2 cellular contexts compared by ENCODE assay signal in the genomic region with DNA sequence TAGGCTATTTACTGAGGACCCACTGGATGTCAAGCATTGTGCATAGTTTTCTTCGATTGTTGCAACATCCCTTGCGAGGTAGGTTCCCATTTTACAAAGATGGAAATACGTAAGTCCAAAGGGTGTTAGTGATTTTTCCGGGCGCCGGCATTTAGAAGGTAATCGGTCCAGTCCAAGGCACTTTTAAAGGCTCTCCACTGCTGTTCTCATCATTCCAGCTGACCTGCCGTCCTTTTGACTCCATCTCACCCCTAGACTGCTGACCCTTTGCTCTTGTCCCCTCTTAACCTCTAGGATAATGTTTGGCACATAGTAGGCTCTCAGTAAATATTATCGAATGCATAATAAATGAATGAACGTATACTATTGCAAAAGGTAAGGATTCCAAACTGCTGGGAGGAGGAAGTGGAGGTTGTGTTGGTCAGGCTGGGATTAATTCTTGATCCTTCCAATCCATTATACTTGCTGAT.
TF ChIP-seq lines count a peak whose summit lies in the region.

No MANE protein-coding gene starts in this region.

TF ChIP-seq in SK-N-SH, 30 proteins besides CTCF, POLR2A, EP300 and RAD21 (continued from another document):
- TF ChIP-seq TAF1 (IDR thresholded peaks at IDR 0.05; ENCODE audit: borderline replicate concordance, low read depth, low read length) (no peak), ELF1 (IDR thresholded peaks at IDR 0.05) (no peak), RFX5 (IDR thresholded peaks at IDR 0.05; ENCODE audit: low read length) (no peak), GABPA (IDR thresholded peaks at IDR 0.05; ENCODE audit: low read depth) (no peak), CHD2 (IDR thresholded peaks at IDR 0.05; ENCODE audit: low read length, partially characterized antibody) (no peak), MXI1 (IDR thresholded peaks at IDR 0.05; ENCODE audit: low read depth, low read length) (no peak)
- TF ChIP-seq, protein P1, sequence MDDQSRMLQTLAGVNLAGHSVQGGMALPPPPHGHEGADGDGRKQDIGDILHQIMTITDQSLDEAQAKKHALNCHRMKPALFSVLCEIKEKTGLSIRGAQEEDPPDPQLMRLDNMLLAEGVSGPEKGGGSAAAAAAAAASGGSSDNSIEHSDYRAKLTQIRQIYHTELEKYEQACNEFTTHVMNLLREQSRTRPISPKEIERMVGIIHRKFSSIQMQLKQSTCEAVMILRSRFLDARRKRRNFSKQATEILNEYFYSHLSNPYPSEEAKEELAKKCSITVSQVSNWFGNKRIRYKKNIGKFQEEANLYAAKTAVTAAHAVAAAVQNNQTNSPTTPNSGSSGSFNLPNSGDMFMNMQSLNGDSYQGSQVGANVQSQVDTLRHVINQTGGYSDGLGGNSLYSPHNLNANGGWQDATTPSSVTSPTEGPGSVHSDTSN (IDR thresholded peaks at IDR 0.05) = no peak

TF ChIP-seq in SK-N-SH treated with all-trans-retinoic acid at 6 μM for 48 hours, 23 proteins besides CTCF, POLR2A, EP300 and RAD21 (continued from another document):
- TF ChIP-seq, protein P2, sequence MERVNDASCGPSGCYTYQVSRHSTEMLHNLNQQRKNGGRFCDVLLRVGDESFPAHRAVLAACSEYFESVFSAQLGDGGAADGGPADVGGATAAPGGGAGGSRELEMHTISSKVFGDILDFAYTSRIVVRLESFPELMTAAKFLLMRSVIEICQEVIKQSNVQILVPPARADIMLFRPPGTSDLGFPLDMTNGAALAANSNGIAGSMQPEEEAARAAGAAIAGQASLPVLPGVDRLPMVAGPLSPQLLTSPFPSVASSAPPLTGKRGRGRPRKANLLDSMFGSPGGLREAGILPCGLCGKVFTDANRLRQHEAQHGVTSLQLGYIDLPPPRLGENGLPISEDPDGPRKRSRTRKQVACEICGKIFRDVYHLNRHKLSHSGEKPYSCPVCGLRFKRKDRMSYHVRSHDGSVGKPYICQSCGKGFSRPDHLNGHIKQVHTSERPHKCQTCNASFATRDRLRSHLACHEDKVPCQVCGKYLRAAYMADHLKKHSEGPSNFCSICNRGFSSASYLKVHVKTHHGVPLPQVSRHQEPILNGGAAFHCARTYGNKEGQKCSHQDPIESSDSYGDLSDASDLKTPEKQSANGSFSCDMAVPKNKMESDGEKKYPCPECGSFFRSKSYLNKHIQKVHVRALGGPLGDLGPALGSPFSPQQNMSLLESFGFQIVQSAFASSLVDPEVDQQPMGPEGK (CRISPR knock-in tag; IDR thresholded peaks at IDR 0.05; ENCODE audit: borderline replicate concordance) = no peak
- no peak for TF ChIP-seq ZFP30 (CRISPR knock-in tag; IDR thresholded peaks at IDR 0.05)
- no peak for TF ChIP-seq ZNF8 (CRISPR knock-in tag; IDR thresholded peaks at IDR 0.05)
- no peak for TF ChIP-seq ESRRG (CRISPR knock-in tag; IDR thresholded peaks at IDR 0.05)
- TF ChIP-seq, protein P3, sequence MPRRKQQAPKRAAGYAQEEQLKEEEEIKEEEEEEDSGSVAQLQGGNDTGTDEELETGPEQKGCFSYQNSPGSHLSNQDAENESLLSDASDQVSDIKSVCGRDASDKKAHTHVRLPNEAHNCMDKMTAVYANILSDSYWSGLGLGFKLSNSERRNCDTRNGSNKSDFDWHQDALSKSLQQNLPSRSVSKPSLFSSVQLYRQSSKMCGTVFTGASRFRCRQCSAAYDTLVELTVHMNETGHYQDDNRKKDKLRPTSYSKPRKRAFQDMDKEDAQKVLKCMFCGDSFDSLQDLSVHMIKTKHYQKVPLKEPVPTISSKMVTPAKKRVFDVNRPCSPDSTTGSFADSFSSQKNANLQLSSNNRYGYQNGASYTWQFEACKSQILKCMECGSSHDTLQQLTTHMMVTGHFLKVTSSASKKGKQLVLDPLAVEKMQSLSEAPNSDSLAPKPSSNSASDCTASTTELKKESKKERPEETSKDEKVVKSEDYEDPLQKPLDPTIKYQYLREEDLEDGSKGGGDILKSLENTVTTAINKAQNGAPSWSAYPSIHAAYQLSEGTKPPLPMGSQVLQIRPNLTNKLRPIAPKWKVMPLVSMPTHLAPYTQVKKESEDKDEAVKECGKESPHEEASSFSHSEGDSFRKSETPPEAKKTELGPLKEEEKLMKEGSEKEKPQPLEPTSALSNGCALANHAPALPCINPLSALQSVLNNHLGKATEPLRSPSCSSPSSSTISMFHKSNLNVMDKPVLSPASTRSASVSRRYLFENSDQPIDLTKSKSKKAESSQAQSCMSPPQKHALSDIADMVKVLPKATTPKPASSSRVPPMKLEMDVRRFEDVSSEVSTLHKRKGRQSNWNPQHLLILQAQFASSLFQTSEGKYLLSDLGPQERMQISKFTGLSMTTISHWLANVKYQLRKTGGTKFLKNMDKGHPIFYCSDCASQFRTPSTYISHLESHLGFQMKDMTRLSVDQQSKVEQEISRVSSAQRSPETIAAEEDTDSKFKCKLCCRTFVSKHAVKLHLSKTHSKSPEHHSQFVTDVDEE (CRISPR knock-in tag; IDR thresholded peaks at IDR 0.05) = no peak
- TF ChIP-seq BACH2 (CRISPR knock-in tag; IDR thresholded peaks at IDR 0.05; ENCODE audit: borderline replicate concordance) = no peak
- no peak for TF ChIP-seq TCF4 (CRISPR knock-in tag; IDR thresholded peaks at IDR 0.05; ENCODE audit: borderline replicate concordance)
- no peak for TF ChIP-seq ARNTL (CRISPR knock-in tag; IDR thresholded peaks at IDR 0.05; ENCODE audit: borderline replicate concordance, low read depth)
- no peak for TF ChIP-seq ZNF565 (CRISPR knock-in tag; conservative IDR thresholded peaks at IDR 0.05; ENCODE audit: low read depth)
- TF ChIP-seq OSR1 (CRISPR knock-in tag; IDR thresholded peaks at IDR 0.05) = no peak
- TF ChIP-seq ZNF70 (CRISPR knock-in tag; IDR thresholded peaks at IDR 0.05) = no peak
- TF ChIP-seq ZFP3 (CRISPR knock-in tag; IDR thresholded peaks at IDR 0.05) = no peak
TF ChIP-seq in SK-N-SH treated with all-trans-retinoic acid at 6 μM for 48 hours: peak in this region for 0.
